In the genomic region with DNA sequence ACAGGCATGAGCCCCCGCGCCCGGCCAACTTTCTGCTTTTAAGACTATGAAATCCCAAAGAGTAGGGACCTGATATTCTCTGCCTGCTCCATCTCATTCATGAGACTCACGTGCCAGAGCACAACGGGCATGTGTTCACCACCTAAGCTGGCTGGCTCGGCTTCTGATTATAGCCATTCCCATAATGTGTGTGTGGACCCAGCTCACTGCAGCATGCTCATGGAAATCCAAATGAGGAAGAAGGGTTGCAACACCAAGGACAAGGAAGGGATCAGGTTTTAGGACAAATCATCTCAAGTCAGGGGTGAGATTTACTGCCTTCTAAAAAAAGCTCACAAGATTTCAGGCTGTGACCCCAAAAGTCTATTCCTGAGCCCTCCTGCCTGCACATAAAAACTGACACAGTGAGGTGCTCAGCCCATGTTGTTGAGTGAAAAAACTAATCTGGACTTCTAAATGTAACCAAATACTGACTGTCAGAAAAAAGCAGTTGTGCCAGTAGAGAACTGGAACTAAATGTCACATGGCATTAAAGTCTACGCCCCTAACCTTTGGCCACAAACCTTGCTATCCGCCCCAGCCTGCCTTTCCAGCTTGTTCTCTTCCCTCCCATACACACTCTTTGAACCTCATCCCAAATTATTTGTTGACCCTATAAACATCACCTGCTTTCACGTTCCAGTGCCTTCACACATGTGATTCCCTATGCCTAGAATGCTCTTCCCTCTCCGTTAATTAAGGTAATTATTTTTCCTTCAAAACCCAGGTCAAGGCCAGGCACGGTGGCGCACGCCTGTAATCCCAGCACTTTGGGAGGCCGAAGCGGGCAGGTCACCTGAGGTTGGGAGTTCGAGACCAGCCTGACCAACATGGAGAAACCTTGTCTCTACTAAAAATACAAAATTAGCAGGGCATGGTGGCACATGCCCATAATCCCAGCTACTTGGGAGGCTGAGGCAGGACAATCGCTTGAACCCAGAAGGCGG, we compare ENCODE assay signal across 2 cellular contexts.
TF ChIP-seq lines count a peak whose summit lies in the region.

No MANE protein-coding gene starts in this region.

TF ChIP-seq in HCT116, 20 proteins besides CTCF, POLR2A, EP300 and RAD21:
- TF ChIP-seq TCF7L2 (IDR thresholded peaks at IDR 0.05; ENCODE audit: borderline replicate concordance, extremely low read depth, insufficient read depth, insufficient read length), result no peak
- no peak for TF ChIP-seq ZNF274 (IDR thresholded peaks at IDR 0.05; ENCODE audit: low read depth, low read length)
- TF ChIP-seq EZH2phosphoT487 (IDR thresholded peaks at IDR 0.05; ENCODE audit: borderline replicate concordance), result no peak
- TF ChIP-seq JUND (IDR thresholded peaks at IDR 0.05), result no peak
- no peak for TF ChIP-seq SRF (IDR thresholded peaks at IDR 0.05; ENCODE audit: low read depth)
- TF ChIP-seq, protein P1, sequence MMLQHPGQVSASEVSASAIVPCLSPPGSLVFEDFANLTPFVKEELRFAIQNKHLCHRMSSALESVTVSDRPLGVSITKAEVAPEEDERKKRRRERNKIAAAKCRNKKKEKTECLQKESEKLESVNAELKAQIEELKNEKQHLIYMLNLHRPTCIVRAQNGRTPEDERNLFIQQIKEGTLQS (IDR thresholded peaks at IDR 0.05), result no peak
- no peak for TF ChIP-seq YY1 (IDR thresholded peaks at IDR 0.05; ENCODE audit: extremely low read depth, insufficient replicate concordance, low read depth, low read length)
- TF ChIP-seq, protein P2, sequence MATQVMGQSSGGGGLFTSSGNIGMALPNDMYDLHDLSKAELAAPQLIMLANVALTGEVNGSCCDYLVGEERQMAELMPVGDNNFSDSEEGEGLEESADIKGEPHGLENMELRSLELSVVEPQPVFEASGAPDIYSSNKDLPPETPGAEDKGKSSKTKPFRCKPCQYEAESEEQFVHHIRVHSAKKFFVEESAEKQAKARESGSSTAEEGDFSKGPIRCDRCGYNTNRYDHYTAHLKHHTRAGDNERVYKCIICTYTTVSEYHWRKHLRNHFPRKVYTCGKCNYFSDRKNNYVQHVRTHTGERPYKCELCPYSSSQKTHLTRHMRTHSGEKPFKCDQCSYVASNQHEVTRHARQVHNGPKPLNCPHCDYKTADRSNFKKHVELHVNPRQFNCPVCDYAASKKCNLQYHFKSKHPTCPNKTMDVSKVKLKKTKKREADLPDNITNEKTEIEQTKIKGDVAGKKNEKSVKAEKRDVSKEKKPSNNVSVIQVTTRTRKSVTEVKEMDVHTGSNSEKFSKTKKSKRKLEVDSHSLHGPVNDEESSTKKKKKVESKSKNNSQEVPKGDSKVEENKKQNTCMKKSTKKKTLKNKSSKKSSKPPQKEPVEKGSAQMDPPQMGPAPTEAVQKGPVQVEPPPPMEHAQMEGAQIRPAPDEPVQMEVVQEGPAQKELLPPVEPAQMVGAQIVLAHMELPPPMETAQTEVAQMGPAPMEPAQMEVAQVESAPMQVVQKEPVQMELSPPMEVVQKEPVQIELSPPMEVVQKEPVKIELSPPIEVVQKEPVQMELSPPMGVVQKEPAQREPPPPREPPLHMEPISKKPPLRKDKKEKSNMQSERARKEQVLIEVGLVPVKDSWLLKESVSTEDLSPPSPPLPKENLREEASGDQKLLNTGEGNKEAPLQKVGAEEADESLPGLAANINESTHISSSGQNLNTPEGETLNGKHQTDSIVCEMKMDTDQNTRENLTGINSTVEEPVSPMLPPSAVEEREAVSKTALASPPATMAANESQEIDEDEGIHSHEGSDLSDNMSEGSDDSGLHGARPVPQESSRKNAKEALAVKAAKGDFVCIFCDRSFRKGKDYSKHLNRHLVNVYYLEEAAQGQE (IDR thresholded peaks at IDR 0.05; ENCODE audit: low read depth), result no peak
- TF ChIP-seq EGR1 (IDR thresholded peaks at IDR 0.05; ENCODE audit: low read depth), result no peak
- no peak for TF ChIP-seq SIN3A (IDR thresholded peaks at IDR 0.05; ENCODE audit: low read depth)
- no peak for TF ChIP-seq ELF1 (IDR thresholded peaks at IDR 0.05; ENCODE audit: borderline replicate concordance, low read depth)
- no peak for TF ChIP-seq CBX3 (IDR thresholded peaks at IDR 0.05; ENCODE audit: low read depth)
- TF ChIP-seq, protein P3, sequence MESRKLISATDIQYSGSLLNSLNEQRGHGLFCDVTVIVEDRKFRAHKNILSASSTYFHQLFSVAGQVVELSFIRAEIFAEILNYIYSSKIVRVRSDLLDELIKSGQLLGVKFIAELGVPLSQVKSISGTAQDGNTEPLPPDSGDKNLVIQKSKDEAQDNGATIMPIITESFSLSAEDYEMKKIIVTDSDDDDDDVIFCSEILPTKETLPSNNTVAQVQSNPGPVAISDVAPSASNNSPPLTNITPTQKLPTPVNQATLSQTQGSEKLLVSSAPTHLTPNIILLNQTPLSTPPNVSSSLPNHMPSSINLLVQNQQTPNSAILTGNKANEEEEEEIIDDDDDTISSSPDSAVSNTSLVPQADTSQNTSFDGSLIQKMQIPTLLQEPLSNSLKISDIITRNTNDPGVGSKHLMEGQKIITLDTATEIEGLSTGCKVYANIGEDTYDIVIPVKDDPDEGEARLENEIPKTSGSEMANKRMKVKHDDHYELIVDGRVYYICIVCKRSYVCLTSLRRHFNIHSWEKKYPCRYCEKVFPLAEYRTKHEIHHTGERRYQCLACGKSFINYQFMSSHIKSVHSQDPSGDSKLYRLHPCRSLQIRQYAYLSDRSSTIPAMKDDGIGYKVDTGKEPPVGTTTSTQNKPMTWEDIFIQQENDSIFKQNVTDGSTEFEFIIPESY (IDR thresholded peaks at IDR 0.05; ENCODE audit: extremely low read depth, insufficient replicate concordance, low read length), result no peak
- no peak for TF ChIP-seq POLR2AphosphoS5 (IDR thresholded peaks at IDR 0.05; ENCODE audit: low read depth, low read length)
- TF ChIP-seq CEBPB (IDR thresholded peaks at IDR 0.05; ENCODE audit: low read depth), result no peak
- no peak for TF ChIP-seq SP1 (IDR thresholded peaks at IDR 0.05; ENCODE audit: low read depth)
- TF ChIP-seq FOSL1 (IDR thresholded peaks at IDR 0.05; ENCODE audit: low read depth), result no peak
TF ChIP-seq in HCT116: peak in this region for 0.

TF ChIP-seq in HepG2, 621 proteins besides CTCF, POLR2A, EP300 and RAD21 (continues in another document):
- TF ChIP-seq ONECUT2 (CRISPR knock-in tag; IDR thresholded peaks at IDR 0.05), result no peak
- no peak for TF ChIP-seq NFYB (CRISPR knock-in tag; IDR thresholded peaks at IDR 0.05)
- TF ChIP-seq, protein P4, sequence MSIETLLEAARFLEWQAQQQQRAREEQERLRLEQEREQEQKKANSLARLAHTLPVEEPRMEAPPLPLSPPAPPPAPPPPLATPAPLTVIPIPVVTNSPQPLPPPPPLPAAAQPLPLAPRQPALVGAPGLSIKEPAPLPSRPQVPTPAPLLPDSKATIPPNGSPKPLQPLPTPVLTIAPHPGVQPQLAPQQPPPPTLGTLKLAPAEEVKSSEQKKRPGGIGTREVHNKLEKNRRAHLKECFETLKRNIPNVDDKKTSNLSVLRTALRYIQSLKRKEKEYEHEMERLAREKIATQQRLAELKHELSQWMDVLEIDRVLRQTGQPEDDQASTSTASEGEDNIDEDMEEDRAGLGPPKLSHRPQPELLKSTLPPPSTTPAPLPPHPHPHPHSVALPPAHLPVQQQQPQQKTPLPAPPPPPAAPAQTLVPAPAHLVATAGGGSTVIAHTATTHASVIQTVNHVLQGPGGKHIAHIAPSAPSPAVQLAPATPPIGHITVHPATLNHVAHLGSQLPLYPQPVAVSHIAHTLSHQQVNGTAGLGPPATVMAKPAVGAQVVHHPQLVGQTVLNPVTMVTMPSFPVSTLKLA (IDR thresholded peaks at IDR 0.05), result peak; percentile 88
- TF ChIP-seq ETV5 (CRISPR knock-in tag; IDR thresholded peaks at IDR 0.05; ENCODE audit: borderline replicate concordance), result no peak
- no peak for TF ChIP-seq ZKSCAN5 (CRISPR knock-in tag; IDR thresholded peaks at IDR 0.05)
- TF ChIP-seq JUNB (CRISPR knock-in tag; IDR thresholded peaks at IDR 0.05; ENCODE audit: borderline replicate concordance), result no peak
- no peak for TF ChIP-seq KLF9 (CRISPR knock-in tag; IDR thresholded peaks at IDR 0.05; ENCODE audit: low read depth)
- TF ChIP-seq FOXJ3 (CRISPR knock-in tag; IDR thresholded peaks at IDR 0.05; ENCODE audit: borderline replicate concordance), result no peak
- TF ChIP-seq ZC3H4 (CRISPR knock-in tag; IDR thresholded peaks at IDR 0.05; ENCODE audit: borderline replicate concordance), result no peak
- TF ChIP-seq, protein P5, sequence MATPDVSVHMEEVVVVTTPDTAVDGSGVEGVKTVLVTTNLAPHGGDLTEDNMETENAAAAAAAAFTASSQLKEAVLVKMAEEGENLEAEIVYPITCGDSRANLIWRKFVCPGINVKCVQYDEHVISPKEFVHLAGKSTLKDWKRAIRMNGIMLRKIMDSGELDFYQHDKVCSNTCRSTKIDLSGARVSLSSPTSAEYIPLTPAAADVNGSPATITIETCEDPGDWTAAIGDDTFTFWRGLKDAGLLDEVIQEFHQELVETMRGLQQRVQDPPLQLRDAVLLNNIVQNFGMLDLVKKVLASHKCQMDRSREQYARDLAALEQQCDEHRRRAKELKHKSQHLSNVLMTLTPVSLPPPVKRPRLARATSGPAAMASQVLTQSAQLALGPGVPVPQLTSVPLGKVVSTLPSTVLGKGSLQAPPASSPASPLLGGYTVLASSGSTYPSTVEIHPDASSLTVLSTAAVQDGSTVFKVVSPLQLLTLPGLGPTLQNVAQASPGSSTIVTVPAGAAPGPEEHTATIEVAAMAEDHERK (CRISPR knock-in tag; IDR thresholded peaks at IDR 0.05; ENCODE audit: low read depth), result no peak
- TF ChIP-seq CBFB (CRISPR knock-in tag; IDR thresholded peaks at IDR 0.05), result no peak
- peak; percentile 99 for TF ChIP-seq ZNF264 (CRISPR knock-in tag; IDR thresholded peaks at IDR 0.05)
- no peak for TF ChIP-seq HMG20B (CRISPR knock-in tag; conservative IDR thresholded peaks at IDR 0.05)
- no peak for TF ChIP-seq NR3C1 (CRISPR knock-in tag; IDR thresholded peaks at IDR 0.05)
- no peak for TF ChIP-seq CREM (IDR thresholded peaks at IDR 0.05)
- TF ChIP-seq CREM (CRISPR knock-in tag; IDR thresholded peaks at IDR 0.05), result no peak
- TF ChIP-seq PHF8 (CRISPR knock-in tag; IDR thresholded peaks at IDR 0.05), result no peak
- TF ChIP-seq ZNF530 (CRISPR knock-in tag; IDR thresholded peaks at IDR 0.05; ENCODE audit: low read depth), result no peak
- TF ChIP-seq GATAD1 (CRISPR knock-in tag; IDR thresholded peaks at IDR 0.05), result no peak
- TF ChIP-seq MTF1 (CRISPR knock-in tag; IDR thresholded peaks at IDR 0.05), result no peak
- no peak for TF ChIP-seq YEATS2 (CRISPR knock-in tag; IDR thresholded peaks at IDR 0.05; ENCODE audit: borderline replicate concordance)
- TF ChIP-seq, protein P6, sequence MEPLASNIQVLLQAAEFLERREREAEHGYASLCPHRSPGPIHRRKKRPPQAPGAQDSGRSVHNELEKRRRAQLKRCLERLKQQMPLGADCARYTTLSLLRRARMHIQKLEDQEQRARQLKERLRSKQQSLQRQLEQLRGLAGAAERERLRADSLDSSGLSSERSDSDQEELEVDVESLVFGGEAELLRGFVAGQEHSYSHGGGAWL (CRISPR knock-in tag; IDR thresholded peaks at IDR 0.05), result no peak
- no peak for TF ChIP-seq IKZF1 (IDR thresholded peaks at IDR 0.05)
- peak; percentile 70 for TF ChIP-seq ZMYM3 (CRISPR knock-in tag; IDR thresholded peaks at IDR 0.05)
- no peak for TF ChIP-seq ZZZ3 (CRISPR knock-in tag; IDR thresholded peaks at IDR 0.05; ENCODE audit: borderline replicate concordance)
- TF ChIP-seq RBAK (CRISPR knock-in tag; IDR thresholded peaks at IDR 0.05), result peak; percentile 93
- TF ChIP-seq JUN (CRISPR knock-in tag; IDR thresholded peaks at IDR 0.05), result no peak
- peak; percentile 14; the same call in 1 of the 2 replicates for TF ChIP-seq HNF4A (CRISPR knock-in tag; IDR thresholded peaks at IDR 0.05)
- TF ChIP-seq ZNF317 (CRISPR knock-in tag; IDR thresholded peaks at IDR 0.05), result peak; percentile 93
- peak; percentile 77 for TF ChIP-seq BHLHE40 (IDR thresholded peaks at IDR 0.05; ENCODE audit: low read length)
- TF ChIP-seq REPIN1 (CRISPR knock-in tag; IDR thresholded peaks at IDR 0.05; ENCODE audit: borderline replicate concordance, low read depth), result no peak
- TF ChIP-seq DMAP1 (CRISPR knock-in tag; IDR thresholded peaks at IDR 0.05), result no peak
- TF ChIP-seq POLR2AphosphoS5 (IDR thresholded peaks at IDR 0.05; ENCODE audit: low read depth, low read length), result no peak
- peak; percentile 96 for TF ChIP-seq ZNF460 (CRISPR knock-in tag; IDR thresholded peaks at IDR 0.05; ENCODE audit: borderline replicate concordance)
- no peak for TF ChIP-seq ZBTB1 (CRISPR knock-in tag; IDR thresholded peaks at IDR 0.05; ENCODE audit: borderline replicate concordance)
- TF ChIP-seq ZNF891 (CRISPR knock-in tag; IDR thresholded peaks at IDR 0.05), result no peak
- no peak for TF ChIP-seq ISX (CRISPR knock-in tag; conservative IDR thresholded peaks at IDR 0.05)
- TF ChIP-seq ZNF670 (CRISPR knock-in tag; IDR thresholded peaks at IDR 0.05; ENCODE audit: borderline replicate concordance), result no peak
- TF ChIP-seq SALL1 (CRISPR knock-in tag; IDR thresholded peaks at IDR 0.05), result no peak
- TF ChIP-seq, protein P7, sequence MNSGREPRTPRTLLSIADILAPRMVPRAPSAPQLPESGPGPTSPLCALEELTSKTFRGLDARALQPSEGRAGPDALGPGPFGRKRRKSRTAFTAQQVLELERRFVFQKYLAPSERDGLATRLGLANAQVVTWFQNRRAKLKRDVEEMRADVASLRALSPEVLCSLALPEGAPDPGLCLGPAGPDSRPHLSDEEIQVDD (CRISPR knock-in tag; IDR thresholded peaks at IDR 0.05; ENCODE audit: borderline replicate concordance), result no peak
- no peak for TF ChIP-seq ZNF329 (CRISPR knock-in tag; IDR thresholded peaks at IDR 0.05; ENCODE audit: low read depth)
- TF ChIP-seq, protein P8, sequence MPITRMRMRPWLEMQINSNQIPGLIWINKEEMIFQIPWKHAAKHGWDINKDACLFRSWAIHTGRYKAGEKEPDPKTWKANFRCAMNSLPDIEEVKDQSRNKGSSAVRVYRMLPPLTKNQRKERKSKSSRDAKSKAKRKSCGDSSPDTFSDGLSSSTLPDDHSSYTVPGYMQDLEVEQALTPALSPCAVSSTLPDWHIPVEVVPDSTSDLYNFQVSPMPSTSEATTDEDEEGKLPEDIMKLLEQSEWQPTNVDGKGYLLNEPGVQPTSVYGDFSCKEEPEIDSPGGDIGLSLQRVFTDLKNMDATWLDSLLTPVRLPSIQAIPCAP (CRISPR knock-in tag; IDR thresholded peaks at IDR 0.05; ENCODE audit: low read depth), result no peak
- TF ChIP-seq ZNF607 (CRISPR knock-in tag; IDR thresholded peaks at IDR 0.05; ENCODE audit: borderline replicate concordance), result 0 out of 2 replicates have a peak, but pooled peaks have one; percentile 33
